In the genomic region with DNA sequence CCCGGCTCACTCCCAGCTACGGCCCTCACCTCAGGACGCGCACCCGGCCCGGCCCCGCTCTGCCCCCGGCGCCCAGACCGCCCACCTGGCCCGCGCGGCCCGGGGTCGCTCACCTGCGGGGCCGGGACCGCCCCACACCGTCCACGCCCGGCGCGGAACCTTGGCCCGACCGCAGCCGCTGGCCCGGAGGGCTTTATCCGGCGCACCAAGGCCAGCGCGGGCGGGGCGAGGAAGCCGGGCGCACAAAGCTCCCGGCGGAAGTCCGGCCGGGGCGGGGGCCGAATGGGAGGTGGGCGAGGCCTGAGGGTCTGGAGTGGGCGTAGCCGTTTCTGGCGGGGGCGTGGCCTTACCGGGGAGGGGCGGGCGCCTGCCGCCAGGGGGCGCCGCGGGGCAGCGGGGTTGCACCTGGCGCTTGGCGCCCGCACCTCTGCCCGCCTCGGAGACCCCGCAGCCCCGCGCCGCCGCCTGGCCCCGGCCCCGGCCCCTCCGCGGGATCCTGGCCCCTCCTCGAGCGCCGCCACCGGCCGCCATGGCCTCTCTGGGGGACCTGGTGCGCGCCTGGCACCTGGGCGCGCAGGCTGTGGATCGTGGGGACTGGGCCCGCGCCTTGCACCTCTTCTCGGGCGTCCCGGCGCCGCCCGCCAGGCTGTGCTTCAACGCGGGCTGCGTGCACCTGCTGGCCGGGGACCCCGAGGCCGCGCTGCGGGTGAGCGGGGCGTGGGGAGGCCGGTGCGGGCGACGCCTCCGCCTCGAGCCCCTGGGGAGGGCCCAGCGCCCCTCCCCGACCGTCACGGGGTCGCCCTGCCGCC, we compare ENCODE assay signal across 8 cellular contexts. TPM values are rescaled to one million over a fixed set of nuclear protein-coding genes. Genes with fewer than 3 reads are reported as not detected.
A peak's percentile ranks its signal among the peaks of the same experiment; 100 is the strongest.
DNase-seq lines count a peak whose midpoint lies in the region; ATAC-seq and TF ChIP-seq lines count a peak whose summit lies in the region.

A gene with protein sequence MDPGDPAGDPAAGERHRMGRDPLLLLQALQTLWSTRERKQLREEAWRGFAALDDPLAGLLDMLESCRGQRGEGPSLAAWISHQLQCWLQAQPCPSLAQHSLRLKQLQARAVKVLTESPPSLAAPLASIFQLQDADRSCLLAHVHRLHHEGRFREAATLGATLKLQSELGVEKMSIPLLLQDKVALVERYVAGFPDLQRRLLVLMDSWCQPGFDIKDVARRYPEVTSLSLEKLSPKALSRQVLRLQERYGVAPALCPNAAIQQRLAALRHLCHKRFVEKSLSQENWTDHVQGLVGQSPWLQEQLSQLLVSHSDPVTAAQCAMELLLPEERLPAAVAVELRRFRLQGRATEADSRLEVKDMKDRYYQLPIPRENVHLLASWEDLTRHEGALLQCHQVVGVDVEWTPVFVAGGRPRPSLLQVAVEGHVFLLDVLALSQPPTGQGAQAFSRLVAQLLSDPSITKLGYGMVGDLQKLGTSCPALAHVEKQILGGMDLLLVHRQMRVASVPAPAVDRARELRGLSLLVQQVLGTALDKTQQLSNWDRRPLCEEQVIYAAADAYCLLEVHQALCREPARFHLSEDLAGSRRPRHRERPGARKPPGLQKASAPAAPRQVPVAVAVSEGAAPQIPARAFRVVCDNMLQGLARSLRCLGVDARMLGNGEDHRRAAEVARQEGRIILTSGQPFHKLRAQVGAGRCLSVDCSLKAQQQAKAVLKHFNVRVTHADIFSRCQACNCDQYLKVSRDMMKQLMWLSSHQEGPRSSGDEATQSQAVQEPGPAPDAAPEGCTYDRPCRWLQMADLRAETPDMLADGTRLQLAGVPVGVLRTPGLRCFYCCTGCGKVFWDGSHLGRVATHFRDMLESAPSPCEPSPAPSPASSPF (minus strand): TSS at position 162 of the 809 bp plus-strand sequence. CDS start 27,805 bp downstream, outside the sequence.
A gene with protein sequence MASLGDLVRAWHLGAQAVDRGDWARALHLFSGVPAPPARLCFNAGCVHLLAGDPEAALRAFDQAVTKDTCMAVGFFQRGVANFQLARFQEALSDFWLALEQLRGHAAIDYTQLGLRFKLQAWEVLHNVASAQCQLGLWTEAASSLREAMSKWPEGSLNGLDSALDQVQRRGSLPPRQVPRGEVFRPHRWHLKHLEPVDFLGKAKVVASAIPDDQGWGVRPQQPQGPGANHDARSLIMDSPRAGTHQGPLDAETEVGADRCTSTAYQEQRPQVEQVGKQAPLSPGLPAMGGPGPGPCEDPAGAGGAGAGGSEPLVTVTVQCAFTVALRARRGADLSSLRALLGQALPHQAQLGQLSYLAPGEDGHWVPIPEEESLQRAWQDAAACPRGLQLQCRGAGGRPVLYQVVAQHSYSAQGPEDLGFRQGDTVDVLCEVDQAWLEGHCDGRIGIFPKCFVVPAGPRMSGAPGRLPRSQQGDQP (plus strand): TSS at position 393 of the 809 bp plus-strand sequence. CDS start 137 bp downstream, at position 530.

- H3K4me1 Mint-ChIP-seq in WTC11: peaks cover 7% of the 10 kb centered on the region

- no peaks in the 10 kb centered on the region for H3K36me3 Mint-ChIP-seq in WTC11

- no peaks in the 10 kb centered on the region for H3K9me3 Mint-ChIP-seq in WTC11

- H3K27me3 Mint-ChIP-seq in WTC11 (ENCODE audit: low read depth): no peaks in the 10 kb centered on the region; the same call in 1 of the 2 replicates

- H3K4me3 ChIP-seq in AG04449 (ENCODE audit: low read depth, low read length): peak within 1 kb of the TSS; percentile 72
- H3K4me3 ChIP-seq in cardiac fibroblast (replicated peaks in 1 of 2; ENCODE audit: low read depth in 2 of 2, low read length in 2 of 2): peak within 1 kb of the TSS; percentile 59 to 61

- CTCF ChIA-PET in AG04449 (lab: Yijun Ruan, JAX): interaction anchor here (0.6 to 4.0 kb wide), 30 partner anchors 9 to 197 kb away, joined by 3 to 41 read pairs (median 4); a partner anchor contains a TSS
- CTCF ChIA-PET in WTC11 (lab: Charles Lee): interaction anchor here (0.6 to 2.5 kb wide), 67 partner anchors 8 to 1456 kb away, joined by 3 to 38 read pairs (median 5); a partner anchor contains a TSS

- POLR2A ChIA-PET in AG04449 (lab: Yijun Ruan, JAX): interaction anchor here (0.6 to 0.9 kb wide), 7 partner anchors 9 to 182 kb away, joined by 3 to 6 read pairs (median 3); a partner anchor contains a TSS
- POLR2A ChIA-PET in WTC11 (lab: Charles Lee): interaction anchor here (0.9 to 1.8 kb wide), 2 partner anchors 18 to 31 kb away, joined by 5 to 11 read pairs; a partner anchor contains a TSS

- TF ChIP-seq CTCF in AG04449 (IDR thresholded peaks at IDR 0.05; ENCODE audit: insufficient read depth, low read length, missing control alignments) (peak; percentile 62), WTC11 (IDR thresholded peaks at IDR 0.05) (peak; percentile 66; the same call in 1 of the 2 replicates), cardiac fibroblast (IDR thresholded peaks at IDR 0.05; ENCODE audit: low read depth, low read length) (peak; percentile 22)

- ATAC-seq in GM18867 (IDR thresholded peaks at IDR 0.05; ENCODE audit: unreplicated experiment) (peak; percentile 80), HG03097 (IDR thresholded peaks at IDR 0.05; ENCODE audit: low FRiP score, unreplicated experiment) (peak; percentile 85), WTC11 (peak; percentile 91)

- DNase-seq in AG04449 (ENCODE audit: low read depth, low spot score): peak; percentile 46
- peak; percentile 97 for DNase-seq in NCI-H2196 (lab: John Stamatoyannopoulos, UW; ENCODE audit: unreplicated experiment)
- peak; percentile 95 for DNase-seq in WTC11 (ENCODE audit: low spot score)
- peak; percentile 93 to 95 for DNase-seq in cardiac fibroblast (ENCODE audit: low read depth in 2 of 2)
- peak; percentile 95 for DNase-seq in islet precursor cell
- DNase-seq in stimulated activated CD4-positive, alpha-beta T cell treated with anti-CD3 and anti-CD28 coated beads, Interleukin-12 subunit alpha, Interleukin-12 subunit beta, amount 100 ng/mL, for 24 hours (ENCODE audit: low read depth in 2 of 2): peak; percentile 87 to 94

- H3K4me3 Mint-ChIP-seq in WTC11: peak within 1 kb of the TSS; percentile 88

- 0 out of 2 replicates have a peak within 1 kb of the TSS, but pooled peaks have one; percentile 78 for H3K27ac Mint-ChIP-seq in WTC11

TF ChIP-seq in WTC11, 78 proteins besides CTCF, POLR2A, EP300 and RAD21 (continues in another document):
- no peak for TF ChIP-seq CREB1 (CRISPR knock-in tag; IDR thresholded peaks at IDR 0.05)
- TF ChIP-seq, protein P1, sequence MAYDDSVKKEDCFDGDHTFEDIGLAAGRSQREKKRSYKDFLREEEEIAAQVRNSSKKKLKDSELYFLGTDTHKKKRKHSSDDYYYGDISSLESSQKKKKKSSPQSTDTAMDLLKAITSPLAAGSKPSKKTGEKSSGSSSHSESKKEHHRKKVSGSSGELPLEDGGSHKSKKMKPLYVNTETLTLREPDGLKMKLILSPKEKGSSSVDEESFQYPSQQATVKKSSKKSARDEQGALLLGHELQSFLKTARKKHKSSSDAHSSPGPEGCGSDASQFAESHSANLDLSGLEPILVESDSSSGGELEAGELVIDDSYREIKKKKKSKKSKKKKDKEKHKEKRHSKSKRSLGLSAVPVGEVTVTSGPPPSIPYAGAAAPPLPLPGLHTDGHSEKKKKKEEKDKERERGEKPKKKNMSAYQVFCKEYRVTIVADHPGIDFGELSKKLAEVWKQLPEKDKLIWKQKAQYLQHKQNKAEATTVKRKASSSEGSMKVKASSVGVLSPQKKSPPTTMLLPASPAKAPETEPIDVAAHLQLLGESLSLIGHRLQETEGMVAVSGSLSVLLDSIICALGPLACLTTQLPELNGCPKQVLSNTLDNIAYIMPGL (CRISPR knock-in tag; IDR thresholded peaks at IDR 0.05): peak; percentile 42
- TF ChIP-seq, protein P2, sequence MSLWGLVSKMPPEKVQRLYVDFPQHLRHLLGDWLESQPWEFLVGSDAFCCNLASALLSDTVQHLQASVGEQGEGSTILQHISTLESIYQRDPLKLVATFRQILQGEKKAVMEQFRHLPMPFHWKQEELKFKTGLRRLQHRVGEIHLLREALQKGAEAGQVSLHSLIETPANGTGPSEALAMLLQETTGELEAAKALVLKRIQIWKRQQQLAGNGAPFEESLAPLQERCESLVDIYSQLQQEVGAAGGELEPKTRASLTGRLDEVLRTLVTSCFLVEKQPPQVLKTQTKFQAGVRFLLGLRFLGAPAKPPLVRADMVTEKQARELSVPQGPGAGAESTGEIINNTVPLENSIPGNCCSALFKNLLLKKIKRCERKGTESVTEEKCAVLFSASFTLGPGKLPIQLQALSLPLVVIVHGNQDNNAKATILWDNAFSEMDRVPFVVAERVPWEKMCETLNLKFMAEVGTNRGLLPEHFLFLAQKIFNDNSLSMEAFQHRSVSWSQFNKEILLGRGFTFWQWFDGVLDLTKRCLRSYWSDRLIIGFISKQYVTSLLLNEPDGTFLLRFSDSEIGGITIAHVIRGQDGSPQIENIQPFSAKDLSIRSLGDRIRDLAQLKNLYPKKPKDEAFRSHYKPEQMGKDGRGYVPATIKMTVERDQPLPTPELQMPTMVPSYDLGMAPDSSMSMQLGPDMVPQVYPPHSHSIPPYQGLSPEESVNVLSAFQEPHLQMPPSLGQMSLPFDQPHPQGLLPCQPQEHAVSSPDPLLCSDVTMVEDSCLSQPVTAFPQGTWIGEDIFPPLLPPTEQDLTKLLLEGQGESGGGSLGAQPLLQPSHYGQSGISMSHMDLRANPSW (CRISPR knock-in tag; conservative IDR thresholded peaks at IDR 0.05; ENCODE audit: low read depth): no peak
- TF ChIP-seq, protein P3, sequence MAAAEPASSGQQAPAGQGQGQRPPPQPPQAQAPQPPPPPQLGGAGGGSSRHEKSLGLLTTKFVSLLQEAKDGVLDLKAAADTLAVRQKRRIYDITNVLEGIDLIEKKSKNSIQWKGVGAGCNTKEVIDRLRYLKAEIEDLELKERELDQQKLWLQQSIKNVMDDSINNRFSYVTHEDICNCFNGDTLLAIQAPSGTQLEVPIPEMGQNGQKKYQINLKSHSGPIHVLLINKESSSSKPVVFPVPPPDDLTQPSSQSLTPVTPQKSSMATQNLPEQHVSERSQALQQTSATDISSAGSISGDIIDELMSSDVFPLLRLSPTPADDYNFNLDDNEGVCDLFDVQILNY (CRISPR knock-in tag; IDR thresholded peaks at IDR 0.05): peak; percentile 45; the same call in 1 of the 2 replicates

RNA-seq across cellular contexts. Expression of the first gene that starts in this region (rescaled TPM):
- total RNA-seq in WTC11 (2021): 20.4 to 23.1 TPM (median 21.2 TPM) in 3 replicates

RNA-seq across cellular contexts. Expression of the second gene that starts in this region (rescaled TPM):
- total RNA-seq in WTC11 (2021): 2.9 to 5.9 TPM (median 4.8 TPM) in 3 replicates

Comparison
In these comparisons a context has a peak if more than half of its experiments do, and no peak if none do; other contexts are left out.
1. Peak in every context shown above with its lines: DNase-seq, ATAC-seq and H3K4me3 ChIP-seq.
2. DNase-seq: peak in every context shown above with its lines; median percentile 97 in NCI-H2196; 95 in WTC11; 95 in islet precursor cell; 94 in cardiac fibroblast; 90 in stimulated activated CD4-positive, alpha-beta T cell treated with anti-CD3 and anti-CD28 coated beads, Interleukin-12 subunit alpha, Interleukin-12 subunit beta, amount 100 ng/mL, for 24 hours; 46 in AG04449.